ENCODE assay signal across 16 cellular contexts in the genomic region with DNA sequence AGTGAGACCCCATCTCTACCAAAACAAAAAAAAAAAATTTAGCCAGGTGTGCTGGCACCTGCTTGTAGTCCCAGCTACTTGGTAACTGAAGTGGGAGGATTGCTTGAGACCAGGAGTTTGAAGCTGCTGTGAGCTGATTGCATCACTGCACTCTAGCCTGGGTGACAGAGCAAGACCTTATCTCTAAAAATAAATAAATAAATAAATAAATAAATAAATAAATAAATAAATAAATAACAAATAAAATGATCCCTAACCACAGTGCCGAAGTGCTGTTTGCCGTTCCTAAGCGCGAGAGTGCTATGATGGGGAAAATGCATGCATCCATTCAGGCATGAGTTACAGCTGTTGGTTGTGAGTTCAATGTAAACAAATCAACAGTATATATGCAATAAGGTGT. TPM values are rescaled to one million over a fixed set of nuclear protein-coding genes. Genes with fewer than 3 reads are reported as not detected.
DNase-seq lines count a peak whose midpoint lies in the region; ATAC-seq and TF ChIP-seq lines count a peak whose summit lies in the region.
"Had no signal": no experiment of that assay in that cellular context is flagged by ENCODE, and none has a peak within 500 bp of the region (broad histone marks: within the 10 kb centered on the region; RNA-seq: fewer than 3 reads in every experiment).

No MANE protein-coding gene starts in this region.

- no peak overlapping the region for H3K4me3 Mint-ChIP-seq in activated naive CD4-positive, alpha-beta T cell treated with anti-CD3 and anti-CD28 coated beads, Interleukin-2, amount 10 ng/mL, durations not matched to agents 7 days and 5 days
- H3K4me3 Mint-ChIP-seq in immature natural killer cell, result peak overlapping the region in 1 of 5 donors; percentile 58
- H3K4me3 Mint-ChIP-seq: CD14-positive monocyte had no signal

- ATAC-seq in GM21619 (IDR thresholded peaks at IDR 0.05; ENCODE audit: unreplicated experiment) (no peak), HG03432 (IDR thresholded peaks at IDR 0.05; ENCODE audit: unreplicated experiment) (no peak)

- no peak for TF ChIP-seq CTCF in HL-60 (IDR thresholded peaks at IDR 0.05; ENCODE audit: insufficient read depth, low read length)

- H3K9me3 Mint-ChIP-seq in activated naive CD4-positive, alpha-beta T cell treated with anti-CD3 and anti-CD28 coated beads, Interleukin-2, amount 10 ng/mL, durations not matched to agents 7 days and 5 days, result no peaks in the 10 kb centered on the region
- no peaks in the 10 kb centered on the region for H3K9me3 Mint-ChIP-seq in immature natural killer cell
- H3K9me3 Mint-ChIP-seq: CD14-positive monocyte; CD4-positive, alpha-beta memory T cell had no signal

- H3K27me3 ChIP-seq in HL-60 (ENCODE audit: insufficient read depth, poor library complexity, severe bottlenecking), result no peaks in the 10 kb centered on the region

- CTCF ChIA-PET in activated naive CD4-positive, alpha-beta T cell treated with anti-CD3 and anti-CD28 coated beads, Interleukin-2, amount 10 ng/mL, durations not matched to agents 7 days and 5 days (lab: Charles Lee), result interaction anchor here (1.4 to 4.0 kb wide), 5 partner anchors 12 to 25 kb away, joined by 3 to 22 read pairs (median 10); no protein-coding TSS in a partner anchor

- peak overlapping the region; percentile 78; the same call in 1 of the 2 replicates for H3K27ac ChIP-seq in HL-60 (replicated peaks)
- H3K27ac ChIP-seq: GM23248 had no signal

- H3K27ac Mint-ChIP-seq in activated naive CD4-positive, alpha-beta T cell treated with anti-CD3 and anti-CD28 coated beads, Interleukin-2, amount 10 ng/mL, durations not matched to agents 7 days and 5 days, result peak overlapping the region; percentile 76
- peak overlapping the region; percentile 24 to 81 (median 66) for H3K27ac Mint-ChIP-seq in immature natural killer cell

- no peak for DNase-seq in activated naive CD4-positive, alpha-beta T cell treated with anti-CD3 and anti-CD28 coated beads, Interleukin-2, amount 10 ng/mL, durations not matched to agents 7 days and 5 days
- no peak for DNase-seq in activated naive CD4-positive, alpha-beta T cell treated with anti-CD3 and anti-CD28 coated beads, Interleukin-2, amount 50 U/mL, for 16 hours
- DNase-seq in HL-60 (ENCODE audit: low read depth in 1 of 2, low spot score in 1 of 2) (no peak), immature natural killer cell (no peak), NCI-H1694 (lab: John Stamatoyannopoulos, UW) (no peak)
- DNase-seq: AML-193; CD4-positive, alpha-beta memory T cell; DMS153; DND-41; EL; GM23248 had no signal

- H3K27me3 Mint-ChIP-seq in activated naive CD4-positive, alpha-beta T cell treated with anti-CD3 and anti-CD28 coated beads, Interleukin-2, amount 10 ng/mL, durations not matched to agents 7 days and 5 days, result no peaks in the 10 kb centered on the region
- H3K27me3 Mint-ChIP-seq in immature natural killer cell (ENCODE audit: low read depth in 3 of 3), result peaks cover 0 to 6% (median 2%) of the 10 kb centered on the region in 3 donors
- H3K27me3 Mint-ChIP-seq: CD4-positive, alpha-beta memory T cell had no signal

- peaks cover 4% of the 10 kb centered on the region for H3K36me3 Mint-ChIP-seq in activated naive CD4-positive, alpha-beta T cell treated with anti-CD3 and anti-CD28 coated beads, Interleukin-2, amount 10 ng/mL, durations not matched to agents 7 days and 5 days
- peaks cover 0 to 4% (median 0%) of the 10 kb centered on the region in 3 donors for H3K36me3 Mint-ChIP-seq in immature natural killer cell
- H3K36me3 Mint-ChIP-seq: CD4-positive, alpha-beta memory T cell had no signal

- peaks cover 43% of the 10 kb centered on the region for H3K4me1 Mint-ChIP-seq in activated naive CD4-positive, alpha-beta T cell treated with anti-CD3 and anti-CD28 coated beads, Interleukin-2, amount 10 ng/mL, durations not matched to agents 7 days and 5 days
- peaks cover 39 to 46% of the 10 kb centered on the region in 2 donors for H3K4me1 Mint-ChIP-seq in immature natural killer cell

- no peak overlapping the region for H3K4me3 ChIP-seq in HL-60 (replicated peaks; ENCODE audit: insufficient read depth, low read length)
- H3K4me3 ChIP-seq: GM23248, HAP-1 had no signal

RNA-seq across cellular contexts. Expression of a gene that starts 27.2 kb away (rescaled TPM):
- under 1 TPM in 2 of 3 donors, not detected in 1; 0.26 to 0.45 TPM for polyA plus RNA-seq in immature natural killer cell
- polyA plus RNA-seq: BJ, CD14-positive monocyte had no signal

RNA-seq across cellular contexts. Expression of a gene that starts 35.0 kb away (rescaled TPM):
- polyA plus RNA-seq in immature natural killer cell, result not detected
- polyA plus RNA-seq: CD4-positive, alpha-beta memory T cell had no signal
